24 cellular contexts compared by ENCODE assay signal in genomic region chr17:72425796-72426173, GRCh38.
A peak's percentile ranks its signal among the peaks of the same experiment; 100 is the strongest.
DNase-seq lines count a peak whose midpoint lies in the region; ATAC-seq, FAIRE-seq and TF ChIP-seq lines count a peak whose summit lies in the region.
"Had no signal": no experiment of that assay in that cellular context is flagged by ENCODE, and none has a peak within 500 bp of the region (broad histone marks: within the 10 kb centered on the region; RNA-seq: fewer than 3 reads in every experiment).

No MANE protein-coding gene starts in this region.

- no peak overlapping the region for H3K4me3 ChIP-seq in A549
- H3K4me3 ChIP-seq in Panc1 (ENCODE audit: low read depth in 2 of 2, low read length in 2 of 2) = no peak overlapping the region
- H3K4me3 ChIP-seq in mesenchymal stem cell (ENCODE audit: insufficient read depth in 1 of 2, low read depth in 1 of 2, low read length in 2 of 2) = no peak overlapping the region
- H3K4me3 ChIP-seq in heart left ventricle = no peak overlapping the region
- H3K4me3 ChIP-seq: BLaER1, HAP-1, K562 had no signal

- H2BK12ac ChIP-seq in mesenchymal stem cell (ENCODE audit: low read length in 2 of 2) = peak overlapping the region in 1 of 2 experiments; percentile 56

- no peak for TF ChIP-seq EP300 in A549 (IDR thresholded peaks at IDR 0.05)

- WGBS in A549 (ENCODE audit: missing lambda C conversion rate) = 58% methylated on average over 5 of the region's 5 CpGs
- WGBS in mesenchymal stem cell = 91% methylated on average over 4 of the region's 5 CpGs
- 82 to 96% (median 85%) methylated on average over 5 of the region's 5 CpGs for WGBS in heart left ventricle, 4 donors

- DNase-seq in A549 (ENCODE audit: low read depth in 1 of 2, low spot score in 1 of 2) = no peak
- no peak for DNase-seq in GM18507 (ENCODE audit: extremely low spot score, insufficient read length, low read depth)
- no peak for DNase-seq in Panc1 (ENCODE audit: low read depth, low spot score)
- DNase-seq in mesenchymal stem cell = no peak
- DNase-seq in KG1 (lab: John Stamatoyannopoulos, UW) = no peak
- DNase-seq in heart left ventricle = no peak
- DNase-seq: CD4-positive, CD25-positive, alpha-beta regulatory T cell; DMS79; EL; GDM1; NCI-H1105 treated with DMSO at 0.1 percent for 48 hours; NCI-H2029; NCI-H446 treated with DMSO at 0.1 percent for 48 hours; NCI-H526; NK-92 treated with Interleukin-12 subunit alpha and Interleukin-12 subunit beta, amount 100 ng/mL, for 24 hours; SHP77; T-cell had no signal

- H2AFZ ChIP-seq in mesenchymal stem cell (ENCODE audit: low read depth, low read length) = no peak overlapping the region

- H2BK5ac ChIP-seq in mesenchymal stem cell (ENCODE audit: low read depth, low read length, poor library complexity, severe bottlenecking) = no peak overlapping the region

- no TSS peak for BruUV-seq in Panc1 (replicated peaks; lab: Mats Ljungman, UMichigan)

- TF ChIP-seq CTCF in A549 (IDR thresholded peaks at IDR 0.05) (no peak), Panc1 (IDR thresholded peaks at IDR 0.05) (no peak), heart left ventricle (IDR thresholded peaks at IDR 0.05) (no peak)

- POLR2A ChIA-PET in A549 (lab: Yijun Ruan, JAX) (no interaction called here), Panc1 (lab: Charles Lee) (interaction anchor here (0.6 kb wide), 1 partner anchor 303 kb away, joined by 4 read pairs; no protein-coding TSS in a partner anchor)

- ATAC-seq in A549 (no peak), Panc1 (no peak), HG02870 (IDR thresholded peaks at IDR 0.05; ENCODE audit: unreplicated experiment) (no peak), heart left ventricle (no peak), GM19463 (IDR thresholded peaks at IDR 0.05; ENCODE audit: unreplicated experiment) (no peak)
- ATAC-seq: K562, T-cell had no signal

- H3K4ac ChIP-seq in mesenchymal stem cell (ENCODE audit: low read depth in 1 of 2, low read length in 2 of 2) = no peak overlapping the region

- TF ChIP-seq RAD21 in A549 (conservative IDR thresholded peaks at IDR 0.05 in 1 of 2, IDR thresholded peaks at IDR 0.05 in 1 of 2) = no peak

- peak overlapping the region; percentile 43 for H2AK5ac ChIP-seq in mesenchymal stem cell (ENCODE audit: low read length, severe bottlenecking)

- H2BK120ac ChIP-seq in mesenchymal stem cell (ENCODE audit: low read depth, low read length) = no peak overlapping the region

- H3K4me1 ChIP-seq in A549 = peaks cover 96% of the 10 kb centered on the region
- peaks cover 95% of the 10 kb centered on the region for H3K4me1 ChIP-seq in Panc1 (ENCODE audit: control insufficient read depth, insufficient read depth, low read length)
- peaks cover 58% of the 10 kb centered on the region for H3K4me1 ChIP-seq in mesenchymal stem cell (ENCODE audit: control insufficient read depth, insufficient read depth, low read depth, low read length)
- peaks cover 0 to 18% (median 4%) of the 10 kb centered on the region in 12 donors for H3K4me1 ChIP-seq in heart left ventricle
- H3K4me1 ChIP-seq: HAP-1 had no signal

- TF ChIP-seq POLR2A in A549 (IDR thresholded peaks at IDR 0.05; ENCODE audit: low read length) = no peak
- TF ChIP-seq POLR2A in heart left ventricle (IDR thresholded peaks at IDR 0.05) = no peak

- H3K14ac ChIP-seq in mesenchymal stem cell (ENCODE audit: low read length in 2 of 2) = no peak overlapping the region

- H3K18ac ChIP-seq in mesenchymal stem cell (ENCODE audit: low read depth in 1 of 2, low read length in 2 of 2) = peak overlapping the region in 1 of 2 experiments; percentile 25

- no peaks in the 10 kb centered on the region for H3K27me3 ChIP-seq in Panc1 (ENCODE audit: control insufficient read depth, insufficient read depth, low read length)
- no peaks in the 10 kb centered on the region for H3K27me3 ChIP-seq in mesenchymal stem cell (ENCODE audit: control insufficient read depth in 1 of 2, insufficient read depth in 1 of 2, low read length in 2 of 2)
- no peaks in the 10 kb centered on the region for H3K27me3 ChIP-seq in heart left ventricle
- H3K27me3 ChIP-seq: BLaER1 had no signal

- H4K8ac ChIP-seq in mesenchymal stem cell (ENCODE audit: low read length) = no peak overlapping the region

- intact Hi-C loops in Panc1 (cut with micrococcal nuclease; ENCODE audit: unreplicated experiment) = no loop called here
- intact Hi-C loops in heart left ventricle (cut with DNase I) = loop anchor here in 1 of 10 donors (10.0 kb wide), 1 partner anchor 301 kb away; the partner anchor contains the start of gene SOX9

- no peak overlapping the region for H4K91ac ChIP-seq in mesenchymal stem cell (ENCODE audit: low read length)

- H3K79me1 ChIP-seq in mesenchymal stem cell (replicated peaks; ENCODE audit: low read length, poor library complexity, severe bottlenecking) = peaks cover 40% of the 10 kb centered on the region

- no peak overlapping the region for H3K23ac ChIP-seq in mesenchymal stem cell (ENCODE audit: low read length in 2 of 2)

- H3K9me3 ChIP-seq in A549 (no peaks in the 10 kb centered on the region), Panc1 (ENCODE audit: control insufficient read depth, insufficient read depth, low read depth, low read length) (no peaks in the 10 kb centered on the region), mesenchymal stem cell (ENCODE audit: control insufficient read depth, low read length) (no peaks in the 10 kb centered on the region), heart left ventricle (no peaks in the 10 kb centered on the region)
- H3K9me3 ChIP-seq: HAP-1 had no signal

- CTCF ChIA-PET in A549 (lab: Yijun Ruan, JAX) = interaction anchor here (0.6 to 2.0 kb wide), 4 partner anchors 9 to 220 kb away, joined by 3 to 7 read pairs (median 4); no protein-coding TSS in a partner anchor
- CTCF ChIA-PET in Panc1 (lab: Charles Lee) = no interaction called here

- H3K9ac ChIP-seq in mesenchymal stem cell (ENCODE audit: low read length) = no peak overlapping the region
- H3K9ac ChIP-seq: BLaER1 had no signal

- H2BK15ac ChIP-seq in mesenchymal stem cell (ENCODE audit: low read depth, poor library complexity, severe bottlenecking) = no peak overlapping the region

- FAIRE-seq in A549 (lab: Jason Lieb, UNC) (no peak), GM18507 (lab: Jason Lieb, UNC) (peak; percentile 70)
- FAIRE-seq: K562 had no signal

- in situ Hi-C loops in Panc1 (cut with HindIII; ENCODE audit: low pct_unique_long_range_greater_than_20kb, low sequenced_read_pairs) = no loop called here

- H3K4me2 ChIP-seq in A549 (peak overlapping the region; percentile 17; the same call in 2 of the 3 replicates), mesenchymal stem cell (ENCODE audit: low read length, poor library complexity, severe bottlenecking) (no peak overlapping the region)
- H3K4me2 ChIP-seq: BLaER1 had no signal

- H3K36me3 ChIP-seq in Panc1 (ENCODE audit: control insufficient read depth, insufficient read depth, low read length) = peaks cover 4% of the 10 kb centered on the region; the same call in 1 of the 2 replicates
- H3K36me3 ChIP-seq in mesenchymal stem cell (ENCODE audit: control insufficient read depth in 1 of 2, insufficient read depth in 2 of 2, low read depth in 1 of 2, low read length in 2 of 2) = peaks cover 0 to 30% of the 10 kb centered on the region in 2 experiments
- H3K36me3 ChIP-seq in heart left ventricle = no peaks in the 10 kb centered on the region
- H3K36me3 ChIP-seq: BLaER1, HAP-1 had no signal

- peak overlapping the region; percentile 92 to 94 for H3K27ac ChIP-seq in A549
- H3K27ac ChIP-seq in Panc1 (ENCODE audit: low read length) = peak overlapping the region; percentile 78
- no peak overlapping the region for H3K27ac ChIP-seq in mesenchymal stem cell (ENCODE audit: low read length, poor library complexity, severe bottlenecking)
- H3K27ac ChIP-seq in heart left ventricle = no peak overlapping the region
- H3K27ac ChIP-seq: BLaER1, HL-60, RWPE1 had no signal

TF ChIP-seq in A549, 52 proteins besides CTCF, POLR2A, EP300 and RAD21 (continues in another document):
- TF ChIP-seq NFE2L2 (conservative IDR thresholded peaks at IDR 0.05; ENCODE audit: low read length) (no peak), MAZ (IDR thresholded peaks at IDR 0.05; ENCODE audit: borderline replicate concordance, low read depth, low read length) (no peak), GATA3 (IDR thresholded peaks at IDR 0.05; ENCODE audit: borderline replicate concordance) (no peak), ESRRA (IDR thresholded peaks at IDR 0.05; ENCODE audit: borderline replicate concordance, low read length) (no peak), HES2 (IDR thresholded peaks at IDR 0.05) (no peak), USF2 (IDR thresholded peaks at IDR 0.05) (no peak), HDAC2 (IDR thresholded peaks at IDR 0.05) (no peak), CBX8 (IDR thresholded peaks at IDR 0.05) (no peak), BCL3 (IDR thresholded peaks at IDR 0.05) (no peak), JUN (IDR thresholded peaks at IDR 0.05) (no peak), RCOR1 (IDR thresholded peaks at IDR 0.05; ENCODE audit: low read depth, low read length) (no peak), EHF (CRISPR knock-in tag; IDR thresholded peaks at IDR 0.05) (no peak), FOSL2 (IDR thresholded peaks at IDR 0.05) (no peak), FOSL2 (CRISPR knock-in tag; IDR thresholded peaks at IDR 0.05) (no peak)

Comparison
In these comparisons a context has a peak if more than half of its experiments do, and no peak if none do; other contexts are left out.
1. H3K27ac ChIP-seq: peak in A549 (2 of 2) and Panc1 (single experiment); none in mesenchymal stem cell (single experiment) and heart left ventricle (0 of 12).